31 cellular contexts compared by ENCODE assay signal in genomic region chr3:127903596-127903995, GRCh38. TPM values are rescaled to one million over a fixed set of nuclear protein-coding genes. Genes with fewer than 3 reads are reported as not detected.
"Had no signal": no experiment of that assay in that cellular context is flagged by ENCODE, and none has a peak within 500 bp of the region (broad histone marks: within the 10 kb centered on the region; RNA-seq: fewer than 3 reads in every experiment).

No MANE protein-coding gene starts in this region.

- H3K27ac Mint-ChIP-seq: activated CD4-positive, alpha-beta memory T cell treated with anti-CD3 and anti-CD28 coated beads, Interleukin-2, amount 10 ng/mL, durations not matched to agents 7 days and 5 days; activated CD4-positive, alpha-beta T cell treated with anti-CD3 and anti-CD28 coated beads, Interleukin-2, amount 10 ng/mL, durations not matched to agents 7 days and 5 days; activated naive CD4-positive, alpha-beta T cell treated with anti-CD3 and anti-CD28 coated beads for 36 hours; activated naive CD8-positive, alpha-beta T cell; activated T-helper 17 cell treated with anti-CD3 and anti-CD28 coated beads, Interleukin-2, amount 50 U/mL, for 72 hours; brain had no signal

- ATAC-seq: activated T-helper 17 cell treated with anti-CD3 and anti-CD28 coated beads, Interleukin-2, amount 50 U/mL, for 72 hours; Panc1; Right ventricle myocardium inferior had no signal

- H3K9ac ChIP-seq: SK-N-SH had no signal

- DNase-seq: activated CD4-positive, alpha-beta memory T cell treated with anti-CD3 and anti-CD28 coated beads, Interleukin-2, amount 10 ng/mL, durations not matched to agents 7 days and 5 days; activated CD4-positive, alpha-beta T cell treated with anti-CD3 and anti-CD28 coated beads, Interleukin-2, amount 10 ng/mL, durations not matched to agents 7 days and 5 days; activated CD4-positive, CD25-positive, alpha-beta regulatory T cell; activated gamma-delta T cell; activated naive CD4-positive, alpha-beta T cell treated with anti-CD3 and anti-CD28 coated beads for 36 hours; activated T-cell treated with anti-CD3 and anti-CD28 coated beads for 4 hours; activated T-cell treated with anti-CD3 and anti-CD28 coated beads, Interleukin-2, amount 50 U/mL, for 48 hours; amygdala; NCI-H1092; NCI-H1417; NCI-H1930; NCI-H2171; NCI-H2227 treated with DMSO at 0.1 percent for 48 hours; NCI-H446 treated with DMSO at 0.1 percent for 48 hours; NCI-H524 treated with DMSO at 0.1 percent for 48 hours; NCI-H748 treated with DMSO at 0.1 percent for 48 hours; RPMI8226; SJCRH30; SK-N-SH; T-helper 1 cell had no signal

- H3K4me3 Mint-ChIP-seq: activated CD4-positive, alpha-beta memory T cell treated with anti-CD3 and anti-CD28 coated beads, Interleukin-2, amount 10 ng/mL, durations not matched to agents 7 days and 5 days; activated CD4-positive, alpha-beta T cell treated with anti-CD3 and anti-CD28 coated beads, Interleukin-2, amount 10 ng/mL, durations not matched to agents 7 days and 5 days; activated naive CD4-positive, alpha-beta T cell treated with anti-CD3 and anti-CD28 coated beads for 36 hours; activated naive CD8-positive, alpha-beta T cell; activated T-helper 17 cell treated with anti-CD3 and anti-CD28 coated beads, Interleukin-2, amount 50 U/mL, for 72 hours; brain had no signal

- H3K9me3 ChIP-seq: SJCRH30, SK-N-SH had no signal

- H3K4me1 Mint-ChIP-seq: activated CD4-positive, alpha-beta memory T cell treated with anti-CD3 and anti-CD28 coated beads, Interleukin-2, amount 10 ng/mL, durations not matched to agents 7 days and 5 days; activated CD4-positive, alpha-beta T cell treated with anti-CD3 and anti-CD28 coated beads, Interleukin-2, amount 10 ng/mL, durations not matched to agents 7 days and 5 days; activated T-helper 17 cell treated with anti-CD3 and anti-CD28 coated beads, Interleukin-2, amount 50 U/mL, for 72 hours; brain had no signal

- H3K36me3 Mint-ChIP-seq: brain had no signal

- H3K27ac ChIP-seq: SJCRH30 had no signal

- H3K4me2 ChIP-seq: SK-N-SH had no signal

- H3K4me3 ChIP-seq: SJCRH30 had no signal

- H3K9me2 ChIP-seq: SK-N-SH had no signal

- H3K27me3 ChIP-seq: SJCRH30 had no signal

- H3K36me3 ChIP-seq: SJCRH30 had no signal

RNA-seq across cellular contexts. Expression of gene KBTBD12, which starts 11.4 kb away (rescaled TPM):
- total RNA-seq: activated CD4-positive, alpha-beta memory T cell treated with anti-CD3 and anti-CD28 coated beads, Interleukin-2, amount 10 ng/mL, durations not matched to agents 7 days and 5 days; activated CD4-positive, alpha-beta T cell treated with anti-CD3 and anti-CD28 coated beads, Interleukin-2, amount 10 ng/mL, durations not matched to agents 7 days and 5 days; activated CD8-positive, alpha-beta memory T cell treated with anti-CD3 and anti-CD28 coated beads for 36 hours; activated naive CD4-positive, alpha-beta T cell treated with anti-CD3 and anti-CD28 coated beads for 36 hours; activated T-helper 17 cell treated with anti-CD3 and anti-CD28 coated beads, Interleukin-2, amount 50 U/mL, for 72 hours; astrocyte; LHCN-M2; MCF 10A; OCI-LY7; SJCRH30; T-helper 2 cell treated with Interferon-gamma antibody and Interleukin-4, amounts not matched to agents 100 ng/mL and 5 ng/mL, for 36 hours had no signal
- polyA plus RNA-seq: SK-N-SH had no signal
